In genomic region chr7:29040570-29040906, GRCh38 we compare ENCODE assay signal across 13 cellular contexts.
"Had no signal": no experiment of that assay in that cellular context is flagged by ENCODE, and none has a peak within 500 bp of the region (broad histone marks: within the 10 kb centered on the region; RNA-seq: fewer than 3 reads in every experiment).

No MANE protein-coding gene starts in this region.

- H3K4me3 ChIP-seq: adrenal gland, heart left ventricle, prostate gland, tibial nerve had no signal

- H3K27ac ChIP-seq: brain microvascular endothelial cell, prostate gland, tibial nerve had no signal

- H3K36me3 ChIP-seq: adrenal gland, brain microvascular endothelial cell, heart left ventricle, prostate gland, tibial nerve had no signal

- ATAC-seq: activated CD4-positive, CD25-positive, alpha-beta regulatory T cell treated with anti-CD3 and anti-CD28 coated beads, Interleukin-2, amount 50 U/mL, for 24 hours; left lobe of liver had no signal

- H3K27me3 ChIP-seq: adrenal gland, brain microvascular endothelial cell, heart left ventricle, tibial nerve had no signal

- DNase-seq: activated naive CD4-positive, alpha-beta T cell treated with anti-CD3 and anti-CD28 coated beads, Interleukin-2, amount 10 ng/mL, durations not matched to agents 7 days and 5 days; adrenal gland; brain microvascular endothelial cell; cerebellar nuclear complex; endodermal cell; islet precursor cell; nucleus accumbens; SIG-M5 had no signal

- H3K9me3 ChIP-seq: adrenal gland, heart left ventricle, prostate gland, tibial nerve had no signal

- H3K4me1 ChIP-seq: prostate gland had no signal
